ENCODE assay signal across 17 cellular contexts in the genomic region with DNA sequence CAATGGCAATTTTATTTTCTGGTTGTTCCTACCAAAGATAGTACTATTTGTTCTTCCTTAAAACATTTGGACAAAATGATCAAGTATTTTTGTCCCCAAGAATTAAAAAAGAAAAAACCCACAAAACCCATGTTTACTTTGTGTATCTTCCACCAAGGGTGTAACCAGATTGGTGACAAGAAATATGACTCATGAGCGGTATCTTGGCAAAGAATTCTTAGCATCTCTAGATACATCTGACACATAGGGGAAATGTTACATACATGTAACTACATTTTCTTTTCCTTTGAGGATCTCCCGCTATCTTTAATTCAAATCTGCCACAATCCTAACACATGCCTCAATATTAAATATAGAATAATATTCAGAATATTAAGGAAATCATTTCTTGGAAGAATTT.
DNase-seq lines count a peak whose midpoint lies in the region; ATAC-seq, FAIRE-seq and TF ChIP-seq lines count a peak whose summit lies in the region.
"Had no signal": no experiment of that assay in that cellular context is flagged by ENCODE, and none has a peak within 500 bp of the region (broad histone marks: within the 10 kb centered on the region; RNA-seq: fewer than 3 reads in every experiment).

No MANE protein-coding gene starts in this region.

- no peaks in the 10 kb centered on the region for H3K36me3 ChIP-seq in MG63

- H3K9me3 Mint-ChIP-seq in chondrocyte (ENCODE audit: low read depth): no peaks in the 10 kb centered on the region
- H3K9me3 Mint-ChIP-seq: activated B cell treated with CpG ODN at 0.5 μM for 24 hours; activated T-helper 17 cell treated with anti-CD3 and anti-CD28 coated beads, Interleukin-2, amount 50 U/mL, for 72 hours; T-helper 1 cell treated with Interleukin-12 subunit alpha and Interleukin-12 subunit beta and Interleukin-4 antibody, amounts not matched to agents 30 μg/mL and 1 μg/mL, for 36 hours had no signal

- H3K27me3 Mint-ChIP-seq in chondrocyte (ENCODE audit: low read depth): no peaks in the 10 kb centered on the region
- H3K27me3 Mint-ChIP-seq: activated B cell treated with CpG ODN at 0.5 μM for 24 hours; activated T-helper 17 cell treated with anti-CD3 and anti-CD28 coated beads, Interleukin-2, amount 50 U/mL, for 72 hours had no signal

- peak; percentile 33 for FAIRE-seq in islet of Langerhans (lab: Jason Lieb, UNC)
- FAIRE-seq: colon had no signal

- DNase-seq in AG20443 (ENCODE audit: low spot score): peak; percentile 19
- peak; percentile 14 for DNase-seq in NCI-H226
- DNase-seq in chondrocyte (ENCODE audit: low spot score): no peak
- DNase-seq in NCI-H2171 (lab: John Stamatoyannopoulos, UW): no peak
- no peak for DNase-seq in MG63
- DNase-seq in SW480 (ENCODE audit: low spot score): no peak
- DNase-seq: activated B cell treated with CpG ODN at 0.5 μM for 24 hours, GDM1, H7, heart right ventricle, retina had no signal

- H3K4me1 Mint-ChIP-seq in chondrocyte (ENCODE audit: low read depth): peaks cover 30% of the 10 kb centered on the region
- H3K4me1 Mint-ChIP-seq: activated B cell treated with CpG ODN at 0.5 μM for 24 hours; activated T-helper 17 cell treated with anti-CD3 and anti-CD28 coated beads, Interleukin-2, amount 50 U/mL, for 72 hours; B cell had no signal

- TF ChIP-seq CTCF in chondrocyte (IDR thresholded peaks at IDR 0.05): no peak

- H3K9me3 ChIP-seq in MG63: no peaks in the 10 kb centered on the region
- H3K9me3 ChIP-seq: heart right ventricle had no signal

- H3K27ac Mint-ChIP-seq in chondrocyte (ENCODE audit: unreplicated experiment): peak overlapping the region; percentile 11
- H3K27ac Mint-ChIP-seq: activated B cell treated with CpG ODN at 0.5 μM for 24 hours; activated T-helper 17 cell treated with anti-CD3 and anti-CD28 coated beads, Interleukin-2, amount 50 U/mL, for 72 hours; B cell; T-helper 1 cell treated with Interleukin-12 subunit alpha and Interleukin-12 subunit beta and Interleukin-4 antibody, amounts not matched to agents 30 μg/mL and 1 μg/mL, for 36 hours had no signal

- H3K4me3 Mint-ChIP-seq in chondrocyte (ENCODE audit: unreplicated experiment): no peak overlapping the region
- H3K4me3 Mint-ChIP-seq: activated B cell treated with CpG ODN at 0.5 μM for 24 hours; activated T-helper 17 cell treated with anti-CD3 and anti-CD28 coated beads, Interleukin-2, amount 50 U/mL, for 72 hours; B cell; T-helper 1 cell treated with Interleukin-12 subunit alpha and Interleukin-12 subunit beta and Interleukin-4 antibody, amounts not matched to agents 30 μg/mL and 1 μg/mL, for 36 hours had no signal

- H3K36me3 Mint-ChIP-seq in chondrocyte (ENCODE audit: low read depth): peaks cover 2% of the 10 kb centered on the region

- no peak for ATAC-seq in GM18498 (IDR thresholded peaks at IDR 0.05; ENCODE audit: unreplicated experiment)
- ATAC-seq: activated T-helper 17 cell treated with anti-CD3 and anti-CD28 coated beads, Interleukin-2, amount 50 U/mL, for 72 hours had no signal

- H3K27me3 ChIP-seq in MG63: no peaks in the 10 kb centered on the region
- H3K27me3 ChIP-seq: heart right ventricle had no signal

- H3K4me3 ChIP-seq in MG63: no peak overlapping the region
- H3K4me3 ChIP-seq: heart right ventricle had no signal

Comparison
In these comparisons a context has a peak if more than half of its experiments do, and no peak if none do; other contexts are left out.
1. DNase-seq: peak in AG20443 (single experiment) and NCI-H226 (single experiment); none in chondrocyte (single experiment), NCI-H2171 (single experiment), MG63 (single experiment) and SW480 (single experiment).